Comparison of ENCODE assay signal across 3 cellular contexts in genomic region chr6:34808473-34808872, GRCh38.
TF ChIP-seq lines count a peak whose summit lies in the region.

No MANE protein-coding gene starts in this region.

TF ChIP-seq in HEK293, 187 proteins besides CTCF, POLR2A, EP300 and RAD21:
- TF ChIP-seq WT1 (tag by site-specific recombination; IDR thresholded peaks at IDR 0.05), result peak; percentile 20; the same call in 1 of the 2 replicates
- TF ChIP-seq ZNF121 (tag by site-specific recombination; IDR thresholded peaks at IDR 0.05), result peak; percentile 58
TF ChIP-seq in HEK293: peak in this region for 2; not testable (repeated sequence) for 185.

TF ChIP-seq in K562, 482 proteins besides CTCF, POLR2A, EP300 and RAD21:
- peak; percentile 80 for TF ChIP-seq ZNF121 (CRISPR knock-in tag; conservative IDR thresholded peaks at IDR 0.05)

TF ChIP-seq in HepG2, 621 proteins besides CTCF, POLR2A, EP300 and RAD21:
- peak; percentile 60 for TF ChIP-seq ZNF121 (CRISPR knock-in tag; IDR thresholded peaks at IDR 0.05)
TF ChIP-seq in HepG2: peak in this region for 1; not testable (repeated sequence) for 620.
